ENCODE assay signal across 19 cellular contexts in genomic region chr2:68316091-68316490, GRCh38. TPM values are rescaled to one million over a fixed set of nuclear protein-coding genes. Genes with fewer than 3 reads are reported as not detected.
"Had no signal": no experiment of that assay in that cellular context is flagged by ENCODE, and none has a peak within 500 bp of the region (broad histone marks: within the 10 kb centered on the region; RNA-seq: fewer than 3 reads in every experiment).

No MANE protein-coding gene starts in this region.

- H3K4me3 ChIP-seq: neural progenitor cell, pancreas, testis had no signal

- H3K9me3 Mint-ChIP-seq: activated T-cell treated with anti-CD3 and anti-CD28 coated beads, Interleukin-2, amount 50 U/mL, for 72 hours; neural progenitor cell; T-helper 2 cell treated with Interferon-gamma antibody and Interleukin-4, amounts not matched to agents 5 μg/mL and 100 μg/mL, for 36 hours had no signal

- H3K27ac Mint-ChIP-seq: activated CD4-positive, alpha-beta T cell treated with anti-CD3 and anti-CD28 coated beads for 36 hours; activated CD8-positive, alpha-beta T cell treated with anti-CD3 and anti-CD28 coated beads for 36 hours; activated naive CD8-positive, alpha-beta T cell treated with anti-CD3 and anti-CD28 coated beads, Interleukin-2, amount 50 U/mL, for 24 hours; activated T-cell treated with anti-CD3 and anti-CD28 coated beads, Interleukin-2, amount 50 U/mL, for 72 hours; mesothelial cell of epicardium; neural progenitor cell; stimulated activated naive CD8-positive, alpha-beta T cell treated with anti-CD3 and anti-CD28 coated beads, Interleukin-15, Interleukin-2, amounts not matched to agents 100 ng/mL and 50 ng/mL, for 24 hours; T-helper 2 cell treated with Interferon-gamma antibody and Interleukin-4, amounts not matched to agents 5 μg/mL and 100 μg/mL, for 36 hours had no signal

- H3K4me3 Mint-ChIP-seq: activated CD4-positive, alpha-beta T cell treated with anti-CD3 and anti-CD28 coated beads for 36 hours; activated CD8-positive, alpha-beta T cell treated with anti-CD3 and anti-CD28 coated beads for 36 hours; activated naive CD8-positive, alpha-beta T cell treated with anti-CD3 and anti-CD28 coated beads, Interleukin-2, amount 50 U/mL, for 24 hours; activated T-cell treated with anti-CD3 and anti-CD28 coated beads, Interleukin-2, amount 50 U/mL, for 72 hours; mesothelial cell of epicardium; neural progenitor cell; stimulated activated naive CD8-positive, alpha-beta T cell treated with anti-CD3 and anti-CD28 coated beads, Interleukin-15, Interleukin-2, amounts not matched to agents 100 ng/mL and 50 ng/mL, for 24 hours; T-helper 2 cell treated with Interferon-gamma antibody and Interleukin-4, amounts not matched to agents 5 μg/mL and 100 μg/mL, for 36 hours had no signal

- DNase-seq: activated CD4-positive, alpha-beta T cell treated with anti-CD3 and anti-CD28 coated beads for 36 hours; activated CD8-positive, alpha-beta memory T cell treated with anti-CD3 and anti-CD28 coated beads, Interleukin-2, amount 50 U/mL, for 4 hours; activated CD8-positive, alpha-beta T cell treated with anti-CD3 and anti-CD28 coated beads for 36 hours; activated gamma-delta T cell treated with Interleukin-2 at 50 U/mL for 16 hours; activated naive CD8-positive, alpha-beta T cell treated with anti-CD3 and anti-CD28 coated beads, Interleukin-2, amount 50 U/mL, for 24 hours; activated T-cell treated with anti-CD3 and anti-CD28 coated beads, Interleukin-2, amount 50 U/mL, for 72 hours; caudate nucleus; effector memory CD4-positive, alpha-beta T cell; hypothalamus; pancreas; stimulated activated CD4-positive, alpha-beta T cell treated with anti-CD3 and anti-CD28 coated beads, Interleukin-12 subunit alpha, Interleukin-12 subunit beta, amount 100 ng/mL, for 4 hours; stimulated activated CD4-positive, alpha-beta T cell treated with anti-CD3 and anti-CD28 coated beads, Interleukin-2, amount 100 ng/mL, for 48 hours; testis; WERI-Rb-1 had no signal

- ATAC-seq: activated CD4-positive, alpha-beta T cell treated with anti-CD3 and anti-CD28 coated beads for 36 hours; activated CD8-positive, alpha-beta T cell treated with anti-CD3 and anti-CD28 coated beads for 36 hours; activated naive CD8-positive, alpha-beta T cell treated with anti-CD3 and anti-CD28 coated beads, Interleukin-2, amount 50 U/mL, for 24 hours; activated T-cell treated with anti-CD3 and anti-CD28 coated beads, Interleukin-2, amount 50 U/mL, for 72 hours; pancreas had no signal

RNA-seq across cellular contexts. Expression of gene CNRIP1, which starts 3.7 kb away (rescaled TPM):
- total RNA-seq: activated CD4-positive, alpha-beta T cell treated with anti-CD3 and anti-CD28 coated beads for 36 hours; activated CD8-positive, alpha-beta T cell treated with anti-CD3 and anti-CD28 coated beads for 36 hours; activated T-cell treated with anti-CD3 and anti-CD28 coated beads, Interleukin-2, amount 50 U/mL, for 72 hours had no signal

RNA-seq across cellular contexts. Expression of gene PLEK, which starts 49.0 kb away (rescaled TPM):
- total RNA-seq: mesothelial cell of epicardium, myocyte had no signal
